In the genomic region with DNA sequence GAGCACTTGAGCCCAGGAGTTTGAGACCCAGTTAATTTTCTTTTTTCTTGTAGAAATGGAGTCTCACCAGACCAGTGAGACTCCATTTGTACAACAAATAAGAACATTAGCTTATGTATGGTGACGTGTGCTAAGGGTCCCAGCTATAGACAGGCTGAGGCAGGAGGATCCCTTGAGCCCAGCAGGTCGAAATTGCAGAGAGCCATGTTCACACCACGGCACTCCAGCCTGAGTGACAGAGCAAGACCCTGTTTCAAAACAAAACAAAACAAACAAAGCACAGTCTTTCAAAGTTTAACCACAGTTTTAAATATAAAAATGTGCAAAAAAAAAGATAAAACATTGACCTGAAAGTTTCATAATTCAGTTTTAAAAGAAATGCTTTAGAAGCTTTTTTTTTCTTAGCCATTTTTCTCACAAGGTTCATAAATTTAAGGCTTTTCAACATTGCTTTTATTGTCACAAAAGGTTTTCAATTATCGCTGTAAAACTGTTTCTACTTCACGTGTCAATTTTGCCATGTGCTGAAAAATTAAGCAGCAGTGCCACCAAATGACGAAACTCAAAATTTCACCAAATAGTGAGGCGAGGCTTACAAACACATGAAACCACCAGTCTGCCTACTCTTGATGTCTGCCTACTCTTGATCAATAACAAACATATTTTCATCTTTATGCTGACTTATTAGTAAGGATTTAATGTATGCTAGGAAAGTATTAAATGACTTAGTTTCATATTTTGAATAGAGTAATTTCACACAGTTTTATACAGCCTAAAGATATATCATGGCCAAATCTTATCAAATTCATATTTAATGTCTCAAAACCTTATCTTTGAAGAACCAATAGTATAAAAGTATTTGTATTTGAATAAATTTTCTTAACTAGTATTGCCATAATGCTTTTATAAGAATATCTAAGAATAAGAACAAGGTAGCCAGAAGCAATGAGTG, we compare ENCODE assay signal across 9 cellular contexts.
A peak's percentile ranks its signal among the peaks of the same experiment; 100 is the strongest.
DNase-seq lines count a peak whose midpoint lies in the region; ATAC-seq and TF ChIP-seq lines count a peak whose summit lies in the region.
"Had no signal": no experiment of that assay in that cellular context is flagged by ENCODE, and none has a peak within 500 bp of the region (broad histone marks: within the 10 kb centered on the region; RNA-seq: fewer than 3 reads in every experiment).

No MANE protein-coding gene starts in this region.

- peak; percentile 57 for TF ChIP-seq CTCF in GM12873 (IDR thresholded peaks at IDR 0.05; ENCODE audit: insufficient read depth, low read depth, low read length, missing control alignments)
- TF ChIP-seq CTCF in progenitor cell of endocrine pancreas (IDR thresholded peaks at IDR 0.05; ENCODE audit: unreplicated experiment): peak; percentile 72

- peak; percentile 31 to 61 for DNase-seq in AML-193 (lab: John Stamatoyannopoulos, UW)
- peak; percentile 16 for DNase-seq in NCI-H1694 treated with DMSO at 0.1 percent for 48 hours (lab: John Stamatoyannopoulos, UW)
- DNase-seq in activated CD4-positive, alpha-beta T cell treated with anti-CD3 and anti-CD28 coated beads, Interleukin-2, amount 10 ng/mL, durations not matched to agents 7 days and 5 days: peak; percentile 62
- peak; percentile 23 for DNase-seq in germinal center (ENCODE audit: low spot score)
- peak; percentile 20 for DNase-seq in progenitor cell of endocrine pancreas (ENCODE audit: low spot score, unreplicated experiment)
- no peak for DNase-seq in activated CD4-positive, CD25-positive, alpha-beta regulatory T cell treated with anti-CD3 and anti-CD28 coated beads, Interleukin-2, amount 50 U/mL, for 72 hours

- peak; percentile 80 for ATAC-seq in HG02642 (IDR thresholded peaks at IDR 0.05; ENCODE audit: poor library complexity, unreplicated experiment)
- ATAC-seq: T-cell had no signal

- CTCF ChIA-PET in activated CD4-positive, alpha-beta T cell treated with anti-CD3 and anti-CD28 coated beads, Interleukin-2, amount 10 ng/mL, durations not matched to agents 7 days and 5 days (lab: Charles Lee): interaction anchor here (0.6 kb wide), 1 partner anchor 555 kb away, joined by 3 read pairs; no protein-coding TSS in a partner anchor

- H3K4me3 Mint-ChIP-seq in activated CD4-positive, alpha-beta T cell treated with anti-CD3 and anti-CD28 coated beads, Interleukin-2, amount 10 ng/mL, durations not matched to agents 7 days and 5 days: no peak overlapping the region
- no peak overlapping the region for H3K4me3 Mint-ChIP-seq in progenitor cell of endocrine pancreas (ENCODE audit: low read depth)
- H3K4me3 Mint-ChIP-seq: T-cell had no signal

- POLR2A ChIA-PET in activated CD4-positive, alpha-beta T cell treated with anti-CD3 and anti-CD28 coated beads, Interleukin-2, amount 10 ng/mL, durations not matched to agents 7 days and 5 days (lab: Charles Lee): no interaction called here

- no peak overlapping the region for H3K27ac Mint-ChIP-seq in activated CD4-positive, alpha-beta T cell treated with anti-CD3 and anti-CD28 coated beads, Interleukin-2, amount 10 ng/mL, durations not matched to agents 7 days and 5 days
- H3K27ac Mint-ChIP-seq in progenitor cell of endocrine pancreas: peak overlapping the region; percentile 60
- H3K27ac Mint-ChIP-seq: T-cell had no signal

- H3K9me3 Mint-ChIP-seq in activated CD4-positive, alpha-beta T cell treated with anti-CD3 and anti-CD28 coated beads, Interleukin-2, amount 10 ng/mL, durations not matched to agents 7 days and 5 days: peaks cover under 1% of the 10 kb centered on the region
- H3K9me3 Mint-ChIP-seq in progenitor cell of endocrine pancreas (ENCODE audit: low read depth): peaks cover 7% of the 10 kb centered on the region

- H3K27me3 Mint-ChIP-seq in activated CD4-positive, alpha-beta T cell treated with anti-CD3 and anti-CD28 coated beads, Interleukin-2, amount 10 ng/mL, durations not matched to agents 7 days and 5 days: no peaks in the 10 kb centered on the region
- H3K27me3 Mint-ChIP-seq in progenitor cell of endocrine pancreas: no peaks in the 10 kb centered on the region
- H3K27me3 Mint-ChIP-seq: T-cell had no signal

- H3K36me3 Mint-ChIP-seq in activated CD4-positive, alpha-beta T cell treated with anti-CD3 and anti-CD28 coated beads, Interleukin-2, amount 10 ng/mL, durations not matched to agents 7 days and 5 days (ENCODE audit: low read depth): no peaks in the 10 kb centered on the region
- H3K36me3 Mint-ChIP-seq in progenitor cell of endocrine pancreas (ENCODE audit: insufficient read depth): peaks cover 18% of the 10 kb centered on the region

- H3K4me1 Mint-ChIP-seq in activated CD4-positive, alpha-beta T cell treated with anti-CD3 and anti-CD28 coated beads, Interleukin-2, amount 10 ng/mL, durations not matched to agents 7 days and 5 days: peaks cover 2% of the 10 kb centered on the region
- H3K4me1 Mint-ChIP-seq in progenitor cell of endocrine pancreas (ENCODE audit: low read depth): no peaks in the 10 kb centered on the region
